Comparison of ENCODE assay signal across 18 cellular contexts in genomic region chr3:139265131-139266016, GRCh38.
"Had no signal": no experiment of that assay in that cellular context is flagged by ENCODE, and none has a peak within 500 bp of the region (broad histone marks: within the 10 kb centered on the region; RNA-seq: fewer than 3 reads in every experiment).

No MANE protein-coding gene starts in this region.

- H3K4me1 Mint-ChIP-seq: activated B cell treated with CpG ODN at 0.5 μM for 24 hours; activated CD4-positive, alpha-beta T cell treated with anti-CD3 and anti-CD28 coated beads, Interleukin-2, amount 10 ng/mL, durations not matched to agents 24 days and 14 days; activated naive CD4-positive, alpha-beta T cell treated with anti-CD3 and anti-CD28 coated beads, Interleukin-2, amount 50 U/mL, for 24 hours; mesothelial cell of epicardium had no signal

- DNase-seq: activated B cell treated with CpG ODN at 0.5 μM for 24 hours; activated CD4-positive, alpha-beta T cell treated with anti-CD3 and anti-CD28 coated beads, Interleukin-2, amount 10 ng/mL, durations not matched to agents 24 days and 14 days; activated CD8-positive, alpha-beta T cell treated with anti-CD3 and anti-CD28 coated beads, Interleukin-2, amount 10 ng/mL, durations not matched to agents 7 days and 5 days; activated gamma-delta T cell; effector CD8-positive, alpha-beta T cell; lower lobe of right lung; stimulated activated CD8-positive, alpha-beta memory T cell treated with anti-CD3 and anti-CD28 coated beads, Interleukin-4, amount 100 ng/mL, for 48 hours; stimulated activated naive CD4-positive, alpha-beta T cell; T-helper 1 cell; T-helper 9 cell had no signal

- H3K4me1 ChIP-seq: ascending aorta, gastroesophageal sphincter, lower lobe of right lung, parathyroid adenoma had no signal

- H3K36me3 Mint-ChIP-seq: activated naive CD4-positive, alpha-beta T cell treated with anti-CD3 and anti-CD28 coated beads, Interleukin-2, amount 50 U/mL, for 24 hours; mesothelial cell of epicardium; natural killer cell treated with Interleukin-12 subunit alpha and Interleukin-12 subunit beta and Interleukin-15 and Interleukin-18, amount 100 ng/mL, for 72 hours had no signal

- H3K9me3 ChIP-seq: ascending aorta, gastroesophageal sphincter, lower lobe of right lung had no signal

- H3K9me3 Mint-ChIP-seq: activated B cell treated with CpG ODN at 0.5 μM for 24 hours; activated CD4-positive, alpha-beta T cell treated with anti-CD3 and anti-CD28 coated beads, Interleukin-2, amount 10 ng/mL, durations not matched to agents 24 days and 14 days; activated naive CD4-positive, alpha-beta T cell treated with anti-CD3 and anti-CD28 coated beads, Interleukin-2, amount 50 U/mL, for 24 hours; mesothelial cell of epicardium; natural killer cell treated with Interleukin-12 subunit alpha and Interleukin-12 subunit beta and Interleukin-15 and Interleukin-18, amount 100 ng/mL, for 72 hours had no signal

- H3K27ac Mint-ChIP-seq: activated B cell treated with CpG ODN at 0.5 μM for 24 hours; activated CD4-positive, alpha-beta T cell treated with anti-CD3 and anti-CD28 coated beads, Interleukin-2, amount 10 ng/mL, durations not matched to agents 24 days and 14 days; activated CD8-positive, alpha-beta T cell treated with anti-CD3 and anti-CD28 coated beads, Interleukin-2, amount 10 ng/mL, durations not matched to agents 7 days and 5 days; activated naive CD4-positive, alpha-beta T cell treated with anti-CD3 and anti-CD28 coated beads, Interleukin-2, amount 50 U/mL, for 24 hours; mesothelial cell of epicardium; natural killer cell treated with Interleukin-12 subunit alpha and Interleukin-12 subunit beta and Interleukin-15 and Interleukin-18, amount 100 ng/mL, for 72 hours had no signal

- H3K27me3 ChIP-seq: ascending aorta, gastroesophageal sphincter, neutrophil had no signal

- H3K36me3 ChIP-seq: ascending aorta, gastroesophageal sphincter, lower lobe of right lung, neutrophil had no signal

- ATAC-seq: activated CD8-positive, alpha-beta T cell treated with anti-CD3 and anti-CD28 coated beads, Interleukin-2, amount 10 ng/mL, durations not matched to agents 7 days and 5 days; esophagus mucosa; gastroesophageal sphincter; lower lobe of right lung; natural killer cell treated with Interleukin-12 subunit alpha and Interleukin-12 subunit beta and Interleukin-15 and Interleukin-18, amount 100 ng/mL, for 72 hours had no signal

- H3K27ac ChIP-seq: ascending aorta, gastroesophageal sphincter, lower lobe of right lung, neutrophil, parathyroid adenoma had no signal

- H3K4me3 ChIP-seq: ascending aorta, gastroesophageal sphincter, lower lobe of right lung had no signal

- H3K27me3 Mint-ChIP-seq: activated naive CD4-positive, alpha-beta T cell treated with anti-CD3 and anti-CD28 coated beads, Interleukin-2, amount 50 U/mL, for 24 hours had no signal

- H3K4me3 Mint-ChIP-seq: activated B cell treated with CpG ODN at 0.5 μM for 24 hours; activated CD4-positive, alpha-beta T cell treated with anti-CD3 and anti-CD28 coated beads, Interleukin-2, amount 10 ng/mL, durations not matched to agents 24 days and 14 days; activated CD8-positive, alpha-beta T cell treated with anti-CD3 and anti-CD28 coated beads, Interleukin-2, amount 10 ng/mL, durations not matched to agents 7 days and 5 days; activated naive CD4-positive, alpha-beta T cell treated with anti-CD3 and anti-CD28 coated beads, Interleukin-2, amount 50 U/mL, for 24 hours; mesothelial cell of epicardium; natural killer cell treated with Interleukin-12 subunit alpha and Interleukin-12 subunit beta and Interleukin-15 and Interleukin-18, amount 100 ng/mL, for 72 hours had no signal
